ENCODE assay signal across 9 cellular contexts in the genomic region with DNA sequence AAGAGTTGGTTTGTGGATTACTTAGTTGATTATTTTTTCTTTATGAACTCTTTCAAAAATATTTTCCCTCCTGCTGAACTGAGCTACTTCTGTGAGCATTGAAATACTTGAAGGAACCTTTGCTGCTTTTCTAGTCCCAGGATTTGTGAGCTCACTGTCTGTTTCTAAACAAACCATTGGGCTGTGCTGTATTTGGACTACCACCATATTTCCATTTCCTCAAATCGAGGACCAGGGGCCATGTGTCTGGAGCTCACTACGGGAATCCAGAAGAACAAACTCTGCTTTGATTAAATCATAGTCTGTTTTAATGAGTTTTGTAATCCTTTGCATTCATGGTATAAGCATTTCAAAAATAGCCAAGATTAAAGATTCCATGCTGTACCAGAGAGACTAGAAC. TPM values are rescaled to one million over a fixed set of nuclear protein-coding genes. Genes with fewer than 3 reads are reported as not detected.
DNase-seq lines count a peak whose midpoint lies in the region; ATAC-seq and TF ChIP-seq lines count a peak whose summit lies in the region.
"Had no signal": no experiment of that assay in that cellular context is flagged by ENCODE, and none has a peak within 500 bp of the region (broad histone marks: within the 10 kb centered on the region; RNA-seq: fewer than 3 reads in every experiment).

No MANE protein-coding gene starts in this region.

- H3K4me3 ChIP-seq in AG04449 (ENCODE audit: low read depth, low read length) (peak overlapping the region; percentile 91), HUES64 (ENCODE audit: low read length) (peak overlapping the region; percentile 83), astrocyte of the spinal cord (ENCODE audit: low read depth, low read length) (peak overlapping the region; percentile 94)

- peaks cover 9% of the 10 kb centered on the region; the same call in 1 of the 2 replicates for H3K4me1 ChIP-seq in HUES64 (ENCODE audit: insufficient read depth, low read length)

- in situ Hi-C loops in astrocyte of the spinal cord (cut with HindIII; ENCODE audit: low sequenced_read_pairs): no loop called here

- peak overlapping the region; percentile 87 for H3K9ac ChIP-seq in HUES64 (ENCODE audit: low read depth, low read length)

- H3K36me3 Mint-ChIP-seq in mesothelial cell of epicardium: peaks cover 9% of the 10 kb centered on the region

- H3K9me3 ChIP-seq in HUES64 (ENCODE audit: insufficient read depth, low read depth, low read length): no peaks in the 10 kb centered on the region

- H3K27ac ChIP-seq in HUES64 (ENCODE audit: low read depth, low read length): no peak overlapping the region

- ATAC-seq in GM18873 (IDR thresholded peaks at IDR 0.05; ENCODE audit: low FRiP score, unreplicated experiment) (no peak), GM19035 (IDR thresholded peaks at IDR 0.05; ENCODE audit: unreplicated experiment) (no peak)

- POLR2A ChIA-PET in AG04449 (lab: Yijun Ruan, JAX): interaction anchor here (0.7 to 1.1 kb wide), 2 partner anchors 15 to 620 kb away, joined by 3 read pairs; partner anchors contain the start of gene FOSL2

- peak overlapping the region; percentile 98 for H3K4me3 Mint-ChIP-seq in mesothelial cell of epicardium

- H3K36me3 ChIP-seq in HUES64 (ENCODE audit: insufficient read depth, low read length): peaks cover 28% of the 10 kb centered on the region

- DNase-seq in AG04449 (ENCODE audit: low read depth, low spot score) (no peak), astrocyte of the spinal cord (ENCODE audit: low read depth, low spot score) (no peak), mesothelial cell of epicardium (ENCODE audit: low spot score in 2 of 2, unreplicated experiment in 2 of 2) (no peak), ecto neural progenitor cell (ENCODE audit: low spot score) (no peak), NCI-H146 (lab: John Stamatoyannopoulos, UW) (no peak)
- DNase-seq: NCI-H187 treated with DMSO at 0.1 percent for 48 hours had no signal

- CTCF ChIA-PET in AG04449 (lab: Yijun Ruan, JAX): interaction anchor here (0.8 to 1.4 kb wide), 3 partner anchors 8 to 50 kb away, joined by 3 to 4 read pairs (median 3); no protein-coding TSS in a partner anchor

- no peaks in the 10 kb centered on the region for H3K9me3 Mint-ChIP-seq in mesothelial cell of epicardium

- WGBS in HUES64: 89% methylated on average over 1 of the region's 2 CpGs

- H3K27me3 ChIP-seq in HUES64 (ENCODE audit: insufficient read depth, low read length): no peaks in the 10 kb centered on the region

- H3K27me3 Mint-ChIP-seq in mesothelial cell of epicardium (ENCODE audit: low read depth): peaks cover 2% of the 10 kb centered on the region

- TF ChIP-seq CTCF in AG04449 (IDR thresholded peaks at IDR 0.05; ENCODE audit: insufficient read depth, low read length, missing control alignments) (no peak), astrocyte of the spinal cord (IDR thresholded peaks at IDR 0.05; ENCODE audit: low read depth, low read length) (no peak), mesothelial cell of epicardium (IDR thresholded peaks at IDR 0.05; ENCODE audit: unreplicated experiment) (no peak)

- peaks cover 45% of the 10 kb centered on the region for H3K4me1 Mint-ChIP-seq in mesothelial cell of epicardium

- H3K27ac Mint-ChIP-seq in mesothelial cell of epicardium: peak overlapping the region; percentile 81

RNA-seq across cellular contexts. Expression of gene MRPL33, which starts 1.3 kb away (rescaled TPM):
- 82.4 TPM for polyA plus RNA-seq in HUES64 (2013, experiment 1 of 2)
- polyA plus RNA-seq in HUES64 (2013, experiment 2 of 2): 101 TPM
- total RNA-seq in mesothelial cell of epicardium: 48.3 to 54.5 TPM (median 54.4 TPM) in 3 replicates
